ENCODE assay signal across 32 cellular contexts in the genomic region with DNA sequence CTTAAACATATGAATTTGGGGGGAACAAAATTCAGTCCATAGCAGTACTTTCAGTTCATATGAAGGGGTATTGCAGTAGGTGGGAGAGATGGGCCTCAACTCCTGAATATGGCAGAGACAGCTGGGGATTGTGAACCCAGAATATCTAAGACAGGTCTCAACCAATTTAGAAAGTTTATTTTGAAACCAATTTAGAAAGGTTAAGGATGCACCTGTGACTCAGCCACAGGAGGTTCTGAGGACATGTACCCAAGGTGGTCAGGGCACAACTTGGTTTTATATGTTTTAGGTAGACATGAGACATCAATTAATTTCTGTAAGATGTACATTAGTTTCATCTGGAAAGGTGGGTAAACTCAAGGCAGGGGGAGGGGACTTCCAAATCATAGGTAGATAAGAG.
"Had no signal": no experiment of that assay in that cellular context is flagged by ENCODE, and none has a peak within 500 bp of the region (broad histone marks: within the 10 kb centered on the region; RNA-seq: fewer than 3 reads in every experiment).

No MANE protein-coding gene starts in this region.

- FAIRE-seq: bronchial epithelial cell, TTC549 had no signal

- H3K27me3 ChIP-seq: ascending aorta, cardiac muscle cell had no signal

- H3K4me3 ChIP-seq: ascending aorta, cardiac muscle cell had no signal

- H3K4me1 ChIP-seq: ascending aorta had no signal

- H3K36me3 ChIP-seq: ascending aorta, cardiac muscle cell, WERI-Rb-1 had no signal

- DNase-seq: activated CD4-positive, alpha-beta memory T cell treated with anti-CD3 and anti-CD28 coated beads, Interleukin-2, amount 10 ng/mL, durations not matched to agents 7 days and 5 days; activated CD4-positive, alpha-beta T cell treated with anti-CD3 and anti-CD28 coated beads for 1 hour; activated CD4-positive, alpha-beta T cell treated with anti-CD3 and anti-CD28 coated beads for 36 hours; activated CD4-positive, alpha-beta T cell treated with anti-CD3 and anti-CD28 coated beads for 48 hours; activated CD4-positive, alpha-beta T cell treated with anti-CD3 and anti-CD28 coated beads, Interleukin-2, amount 10 ng/mL, durations not matched to agents 7 days and 5 days; activated CD4-positive, alpha-beta T cell treated with anti-CD3 and anti-CD28 coated beads, Interleukin-2, amount 50 U/mL, for 48 hours; activated CD4-positive, CD25-positive, alpha-beta regulatory T cell; activated CD8-positive, alpha-beta memory T cell treated with anti-CD3 and anti-CD28 coated beads for 24 hours; activated CD8-positive, alpha-beta memory T cell treated with anti-CD3 and anti-CD28 coated beads, Interleukin-2, amount 10 ng/mL, durations not matched to agents 7 days and 5 days; activated CD8-positive, alpha-beta memory T cell treated with anti-CD3 and anti-CD28 coated beads, Interleukin-2, amount 50 U/mL, for 48 hours; activated CD8-positive, alpha-beta T cell treated with anti-CD3 and anti-CD28 coated beads, Interleukin-2, amount 10 ng/mL, durations not matched to agents 7 days and 5 days; activated effector memory CD4-positive, alpha-beta T cell treated with Interleukin-2 at 50 U/mL for 16 hours; activated gamma-delta T cell; activated naive CD4-positive, alpha-beta T cell treated with anti-CD3 and anti-CD28 coated beads, Interleukin-2, amount 10 ng/mL, durations not matched to agents 7 days and 5 days; activated naive CD4-positive, alpha-beta T cell treated with Interleukin-2 at 50 U/mL for 16 hours; activated naive CD8-positive, alpha-beta T cell treated with anti-CD3 and anti-CD28 coated beads, Interleukin-2, amount 10 ng/mL, durations not matched to agents 7 days and 5 days; activated naive CD8-positive, alpha-beta T cell treated with anti-CD3 and anti-CD28 coated beads, Interleukin-2, amount 50 U/mL, for 24 hours; activated T-cell treated with anti-CD3 and anti-CD28 coated beads, Interleukin-2, amount 50 U/mL, for 24 hours; activated T-cell treated with anti-CD3 and anti-CD28 coated beads, Interleukin-2, amount 50 U/mL, for 48 hours; amygdala; anterior cingulate cortex; caudate nucleus; cerebellar nuclear complex; T-helper 2 cell; T-helper 9 cell; WERI-Rb-1 had no signal

- H3K27ac ChIP-seq: ascending aorta, cardiac muscle cell, WERI-Rb-1 had no signal

- H3K9me3 ChIP-seq: ascending aorta had no signal

- ATAC-seq: activated CD4-positive, alpha-beta T cell treated with anti-CD3 and anti-CD28 coated beads for 36 hours; activated CD4-positive, CD25-positive, alpha-beta regulatory T cell treated with anti-CD3 and anti-CD28 coated beads, Interleukin-2, amount 50 U/mL, for 24 hours; activated CD8-positive, alpha-beta memory T cell treated with anti-CD3 and anti-CD28 coated beads, Interleukin-2, amount 10 ng/mL, durations not matched to agents 7 days and 5 days; activated CD8-positive, alpha-beta T cell treated with anti-CD3 and anti-CD28 coated beads, Interleukin-2, amount 10 ng/mL, durations not matched to agents 7 days and 5 days; activated naive CD8-positive, alpha-beta T cell treated with anti-CD3 and anti-CD28 coated beads, Interleukin-2, amount 50 U/mL, for 24 hours; WTC11 had no signal
